34 cellular contexts compared by ENCODE assay signal in the genomic region with DNA sequence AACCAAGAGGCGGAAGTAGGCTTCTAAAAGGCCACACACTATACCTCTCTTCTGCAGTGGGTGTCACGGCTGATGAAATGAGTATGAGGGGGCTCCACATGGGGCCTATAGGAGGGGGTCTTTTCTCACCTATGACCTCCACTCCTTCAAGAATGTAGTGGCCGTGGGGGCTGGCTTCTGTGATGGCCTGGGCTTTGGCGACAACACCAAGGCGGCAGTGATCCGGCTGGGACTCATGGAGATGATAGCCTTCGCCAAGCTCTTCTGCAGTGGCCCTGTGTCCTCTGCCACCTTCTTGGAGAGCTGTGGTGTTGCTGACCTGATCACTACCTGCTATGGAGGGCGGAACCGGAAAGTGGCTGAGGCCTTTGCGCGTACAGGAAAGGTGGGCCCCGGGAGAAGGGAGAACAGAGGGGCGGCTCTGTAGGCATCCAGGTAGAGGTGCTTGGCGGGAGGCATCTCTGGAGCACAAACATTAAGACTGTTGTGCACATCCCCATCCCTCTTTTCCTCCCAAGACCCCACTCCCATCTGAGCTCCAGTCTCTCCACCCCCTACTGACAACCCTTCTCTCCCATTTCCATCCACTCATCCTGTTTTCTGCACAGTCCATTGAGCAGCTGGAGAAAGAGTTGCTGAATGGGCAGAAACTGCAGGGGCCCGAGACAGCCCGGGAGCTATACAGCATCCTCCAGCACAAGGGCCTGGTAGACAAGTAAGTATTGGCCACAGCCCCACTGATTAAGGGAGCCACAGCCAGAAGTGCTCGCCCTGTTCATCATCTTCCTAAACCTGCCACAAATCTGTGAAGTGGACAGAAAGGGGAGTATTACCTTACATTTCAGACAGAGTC. TPM values are rescaled to one million over a fixed set of nuclear protein-coding genes. Genes with fewer than 3 reads are reported as not detected.
DNase-seq lines count a peak whose midpoint lies in the region; ATAC-seq and TF ChIP-seq lines count a peak whose summit lies in the region.
"Had no signal": no experiment of that assay in that cellular context is flagged by ENCODE, and none has a peak within 500 bp of the region (broad histone marks: within the 10 kb centered on the region; RNA-seq: fewer than 3 reads in every experiment).

No MANE protein-coding gene starts in this region.

- H3K9me3 Mint-ChIP-seq in neural progenitor cell: no peaks in the 10 kb centered on the region
- H3K9me3 Mint-ChIP-seq in stimulated activated memory B cell treated with anti-CD40 and anti-IgM and Interleukin-4, amounts not matched to agents 10 μg/mL and 1 μg/mL and 100 μg/mL, for 72 hours: no peaks in the 10 kb centered on the region
- H3K9me3 Mint-ChIP-seq: activated CD4-positive, alpha-beta memory T cell treated with anti-CD3 and anti-CD28 coated beads, Interleukin-2, amount 10 ng/mL, durations not matched to agents 7 days and 5 days; activated T-helper 1 cell treated with anti-CD3 and anti-CD28 coated beads, Interleukin-12 subunit alpha, Interleukin-12 subunit beta, Interleukin-2, Interleukin-4 antibody, amounts not matched to agents 30 ng/mL and 10 ng/mL and 1 ng/mL, durations not matched to agents 14 hours and 24 hours and 36 hours; effector memory CD8-positive, alpha-beta T cell; mesothelial cell of epicardium; naive thymus-derived CD4-positive, alpha-beta T cell; stimulated activated naive CD8-positive, alpha-beta T cell treated with anti-CD3 and anti-CD28 coated beads, Interleukin-15, amount 100 ng/mL, for 72 hours had no signal

- H3K4me1 ChIP-seq in BLaER1 treated with 17β-estradiol and CSF1 and Interleukin-3, amounts not matched to agents 10 nM and 100 nM: peaks cover 53 to 67% (median 58%) of the 10 kb centered on the region in 10 experiments
- peaks cover 53% of the 10 kb centered on the region for H3K4me1 ChIP-seq in adipocyte (ENCODE audit: control insufficient read depth, insufficient read depth, low read length)
- H3K4me1 ChIP-seq in neural progenitor cell: peaks cover 27% of the 10 kb centered on the region

- H3K9me3 ChIP-seq in BLaER1 treated with 17β-estradiol and CSF1 and Interleukin-3, amounts not matched to agents 10 nM and 100 nM (replicated peaks in 1 of 11): no peaks in the 10 kb centered on the region
- H3K9me3 ChIP-seq in adipocyte (ENCODE audit: control insufficient read depth, low read length): no peaks in the 10 kb centered on the region
- no peaks in the 10 kb centered on the region for H3K9me3 ChIP-seq in neural progenitor cell (ENCODE audit: low read depth)
- H3K9me3 ChIP-seq: left lung, Peyer's patch, spleen, thyroid gland, vagina had no signal

- DNase-seq in adipocyte (ENCODE audit: low read depth) (no peak), neural progenitor cell (ENCODE audit: low spot score) (no peak), GDM1 (lab: John Stamatoyannopoulos, UW) (no peak)
- DNase-seq: activated CD4-positive, alpha-beta memory T cell treated with anti-CD3 and anti-CD28 coated beads, Interleukin-2, amount 10 ng/mL, durations not matched to agents 7 days and 5 days; activated CD4-positive, alpha-beta T cell treated with anti-CD3 and anti-CD28 coated beads for 1 hour; activated CD8-positive, alpha-beta memory T cell treated with anti-CD3 and anti-CD28 coated beads, Interleukin-2, amount 50 U/mL, for 4 hours; activated naive CD4-positive, alpha-beta T cell treated with Interleukin-2 at 50 U/mL for 16 hours; Calu3; central memory CD4-positive, alpha-beta T cell; effector memory CD8-positive, alpha-beta T cell; erythroblast; Karpas-422; left lung; naive thymus-derived CD4-positive, alpha-beta T cell; NCI-H1417 treated with DMSO at 0.1 percent for 48 hours; NCI-H2081; NCI-H345; nucleus accumbens; Peyer's patch; SHP77 treated with DMSO at 0.1 percent for 48 hours; spleen; stimulated activated CD4-positive, alpha-beta T cell treated with anti-CD3 and anti-CD28 coated beads, Interleukin-2, amount 100 ng/mL, for 24 hours; stimulated activated naive CD8-positive, alpha-beta T cell treated with anti-CD3 and anti-CD28 coated beads, Interleukin-15, amount 100 ng/mL, for 72 hours; thyroid gland had no signal

- no peak overlapping the region for H3K4me3 ChIP-seq in BLaER1 treated with 17β-estradiol and CSF1 and Interleukin-3, amounts not matched to agents 10 nM and 100 nM
- H3K4me3 ChIP-seq in adipocyte (ENCODE audit: low read length) (peak overlapping the region; percentile 83), neural progenitor cell (no peak overlapping the region)
- H3K4me3 ChIP-seq: left lung, Peyer's patch, spleen, thyroid gland, vagina had no signal

- no peaks in the 10 kb centered on the region for H3K27me3 ChIP-seq in BLaER1 treated with 17β-estradiol and CSF1 and Interleukin-3, amounts not matched to agents 10 nM and 100 nM
- H3K27me3 ChIP-seq in adipocyte (replicated peaks; ENCODE audit: control insufficient read depth, insufficient read depth, low read length) (no peaks in the 10 kb centered on the region), neural progenitor cell (no peaks in the 10 kb centered on the region)
- H3K27me3 ChIP-seq: left lung, Peyer's patch, spleen, thyroid gland, vagina had no signal

- H3K9ac ChIP-seq in BLaER1 treated with 17β-estradiol and CSF1 and Interleukin-3, amounts not matched to agents 10 nM and 100 nM: no peak overlapping the region
- H3K9ac ChIP-seq in adipocyte (ENCODE audit: low read length): peak overlapping the region; percentile 92
- no peak overlapping the region for H3K9ac ChIP-seq in neural progenitor cell

- peaks cover under 1% of the 10 kb centered on the region for H3K79me2 ChIP-seq in neural progenitor cell (ENCODE audit: low read depth)

- ATAC-seq in stimulated activated memory B cell treated with anti-CD40 and anti-IgM and Interleukin-4, amounts not matched to agents 10 μg/mL and 1 μg/mL and 100 μg/mL, for 72 hours: no peak
- no peak for ATAC-seq in HG02884 (IDR thresholded peaks at IDR 0.05; ENCODE audit: unreplicated experiment)
- no peak for ATAC-seq in GM21447 (IDR thresholded peaks at IDR 0.05; ENCODE audit: unreplicated experiment)
- ATAC-seq: effector memory CD8-positive, alpha-beta T cell; left lung; naive thymus-derived CD4-positive, alpha-beta T cell; stimulated activated naive CD8-positive, alpha-beta T cell treated with anti-CD3 and anti-CD28 coated beads, Interleukin-15, amount 100 ng/mL, for 72 hours had no signal

- peak overlapping the region; percentile 42 to 100 (median 89); a peak in 19 of 22 replicates for H3K4me2 ChIP-seq in BLaER1 treated with 17β-estradiol and CSF1 and Interleukin-3, amounts not matched to agents 10 nM and 100 nM
- no peak overlapping the region for H3K4me2 ChIP-seq in neural progenitor cell

- no peak overlapping the region for H2AFZ ChIP-seq in neural progenitor cell (replicated peaks)

- no peaks in the 10 kb centered on the region for H3K36me3 Mint-ChIP-seq in neural progenitor cell
- peaks cover 21% of the 10 kb centered on the region for H3K36me3 Mint-ChIP-seq in stimulated activated memory B cell treated with anti-CD40 and anti-IgM and Interleukin-4, amounts not matched to agents 10 μg/mL and 1 μg/mL and 100 μg/mL, for 72 hours
- H3K36me3 Mint-ChIP-seq: mesothelial cell of epicardium had no signal

- no peak for TF ChIP-seq CTCF in neural progenitor cell (IDR thresholded peaks at IDR 0.05)

- no peak overlapping the region for H3K4me3 Mint-ChIP-seq in neural progenitor cell
- H3K4me3 Mint-ChIP-seq in stimulated activated memory B cell treated with anti-CD40 and anti-IgM and Interleukin-4, amounts not matched to agents 10 μg/mL and 1 μg/mL and 100 μg/mL, for 72 hours: no peak overlapping the region
- H3K4me3 Mint-ChIP-seq: activated CD4-positive, alpha-beta memory T cell treated with anti-CD3 and anti-CD28 coated beads, Interleukin-2, amount 10 ng/mL, durations not matched to agents 7 days and 5 days; activated T-helper 1 cell treated with anti-CD3 and anti-CD28 coated beads, Interleukin-12 subunit alpha, Interleukin-12 subunit beta, Interleukin-2, Interleukin-4 antibody, amounts not matched to agents 30 ng/mL and 10 ng/mL and 1 ng/mL, durations not matched to agents 14 hours and 24 hours and 36 hours; effector memory CD8-positive, alpha-beta T cell; mesothelial cell of epicardium; naive thymus-derived CD4-positive, alpha-beta T cell; stimulated activated naive CD8-positive, alpha-beta T cell treated with anti-CD3 and anti-CD28 coated beads, Interleukin-15, amount 100 ng/mL, for 72 hours had no signal

- H3K27me3 Mint-ChIP-seq in neural progenitor cell (ENCODE audit: insufficient read depth, low read depth): peaks cover 13% of the 10 kb centered on the region
- H3K27me3 Mint-ChIP-seq in stimulated activated memory B cell treated with anti-CD40 and anti-IgM and Interleukin-4, amounts not matched to agents 10 μg/mL and 1 μg/mL and 100 μg/mL, for 72 hours: no peaks in the 10 kb centered on the region
- H3K27me3 Mint-ChIP-seq: activated CD4-positive, alpha-beta memory T cell treated with anti-CD3 and anti-CD28 coated beads, Interleukin-2, amount 10 ng/mL, durations not matched to agents 7 days and 5 days; effector memory CD8-positive, alpha-beta T cell; naive thymus-derived CD4-positive, alpha-beta T cell had no signal

- peaks cover 0 to 10% (median under 1%) of the 10 kb centered on the region in 11 experiments; a peak in 5 of 22 replicates for H4K20me1 ChIP-seq in BLaER1 treated with 17β-estradiol and CSF1 and Interleukin-3, amounts not matched to agents 10 nM and 100 nM
- no peaks in the 10 kb centered on the region for H4K20me1 ChIP-seq in neural progenitor cell (ENCODE audit: low read depth)

- H3K27ac ChIP-seq in BLaER1 treated with 17β-estradiol and CSF1 and Interleukin-3, amounts not matched to agents 10 nM and 100 nM: peak overlapping the region in 2 of 11 experiments; percentile 66 to 83; a peak in 2 of 22 replicates
- H3K27ac ChIP-seq in neural progenitor cell: no peak overlapping the region
- H3K27ac ChIP-seq: C4-2B, HL-60, left lung, vagina had no signal

- peaks cover 24% of the 10 kb centered on the region for H3F3A ChIP-seq in neural progenitor cell (ENCODE audit: low read depth)

- H3K27ac Mint-ChIP-seq in neural progenitor cell: peak overlapping the region; percentile 90
- peak overlapping the region; percentile 91 for H3K27ac Mint-ChIP-seq in stimulated activated memory B cell treated with anti-CD40 and anti-IgM and Interleukin-4, amounts not matched to agents 10 μg/mL and 1 μg/mL and 100 μg/mL, for 72 hours
- H3K27ac Mint-ChIP-seq: activated CD4-positive, alpha-beta memory T cell treated with anti-CD3 and anti-CD28 coated beads, Interleukin-2, amount 10 ng/mL, durations not matched to agents 7 days and 5 days; activated T-helper 1 cell treated with anti-CD3 and anti-CD28 coated beads, Interleukin-12 subunit alpha, Interleukin-12 subunit beta, Interleukin-2, Interleukin-4 antibody, amounts not matched to agents 30 ng/mL and 10 ng/mL and 1 ng/mL, durations not matched to agents 14 hours and 24 hours and 36 hours; effector memory CD8-positive, alpha-beta T cell; mesothelial cell of epicardium; stimulated activated naive CD8-positive, alpha-beta T cell treated with anti-CD3 and anti-CD28 coated beads, Interleukin-15, amount 100 ng/mL, for 72 hours had no signal

- H3K4me1 Mint-ChIP-seq in neural progenitor cell: peaks cover 63% of the 10 kb centered on the region
- H3K4me1 Mint-ChIP-seq in stimulated activated memory B cell treated with anti-CD40 and anti-IgM and Interleukin-4, amounts not matched to agents 10 μg/mL and 1 μg/mL and 100 μg/mL, for 72 hours: peaks cover 63% of the 10 kb centered on the region

- H3K36me3 ChIP-seq in BLaER1 treated with 17β-estradiol and CSF1 and Interleukin-3, amounts not matched to agents 10 nM and 100 nM: peaks cover 0 to 2% (median 0%) of the 10 kb centered on the region in 11 experiments; a peak in 3 of 22 replicates
- H3K36me3 ChIP-seq in adipocyte (ENCODE audit: control insufficient read depth, insufficient read depth, low read length, severe bottlenecking) (peaks cover 28% of the 10 kb centered on the region), neural progenitor cell (no peaks in the 10 kb centered on the region)
- H3K36me3 ChIP-seq: left lung, Peyer's patch, thyroid gland, vagina had no signal

RNA-seq across cellular contexts. Expression of a gene that starts 3.8 kb away (rescaled TPM):
- total RNA-seq in neural progenitor cell (ENCODE audit: low replicate concordance): 1.4 TPM in 1 of 2 replicates, not detected in the other
- total RNA-seq: H4 had no signal

RNA-seq across cellular contexts. Expression of a gene that starts 4.4 kb away (rescaled TPM):
- total RNA-seq in neural progenitor cell (ENCODE audit: low replicate concordance): 15.3 and 22.7 TPM in 2 replicates

RNA-seq across cellular contexts. Expression of a gene that starts 22.5 kb away (rescaled TPM):
- 121 and 209 TPM in 2 replicates for total RNA-seq in neural progenitor cell (ENCODE audit: low replicate concordance)

RNA-seq across cellular contexts. Expression of a gene that starts 50.2 kb away (rescaled TPM):
- total RNA-seq in neural progenitor cell (ENCODE audit: low replicate concordance): 2.5 and 5.6 TPM in 2 replicates

RNA-seq across cellular contexts. Expression of a gene that starts 59.5 kb away (rescaled TPM):
- total RNA-seq in neural progenitor cell (ENCODE audit: low replicate concordance): 44.2 and 48.0 TPM in 2 replicates
